In the genomic region with DNA sequence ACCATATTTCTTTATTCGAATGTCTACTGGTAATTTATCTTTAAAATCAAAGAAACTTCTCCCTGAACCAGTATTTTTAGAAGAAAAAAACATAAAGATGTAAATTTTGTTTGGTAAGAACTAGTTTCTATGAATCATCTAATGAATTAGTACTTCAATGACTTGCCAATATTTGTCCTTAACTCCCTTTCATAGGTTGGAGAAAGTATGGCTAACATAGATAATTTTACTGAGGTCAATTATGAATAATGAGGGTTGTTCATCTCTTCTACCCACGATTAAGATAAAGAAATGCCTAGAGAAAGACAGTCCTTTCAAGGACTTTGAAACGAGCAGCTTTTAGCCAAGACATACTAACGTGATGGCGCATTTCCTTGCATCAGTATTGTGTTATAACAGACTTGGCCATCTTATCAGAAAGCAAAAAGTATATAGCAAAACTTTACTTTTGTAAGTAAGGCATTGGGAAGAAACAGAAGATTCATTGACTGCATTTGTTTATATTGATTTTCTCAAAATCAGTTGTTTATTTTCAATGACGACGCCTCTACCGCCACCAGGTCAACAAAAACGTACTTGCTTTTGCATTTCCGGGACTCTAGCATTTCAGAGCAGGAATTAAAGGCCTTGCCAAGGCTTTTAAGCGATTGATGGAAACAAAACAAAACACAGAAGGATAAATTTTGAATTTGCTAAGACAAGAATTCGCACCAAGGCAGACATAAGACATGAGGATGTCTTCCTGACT, we compare ENCODE assay signal across 8 cellular contexts. TPM values are rescaled to one million over a fixed set of nuclear protein-coding genes. Genes with fewer than 3 reads are reported as not detected.
DNase-seq lines count a peak whose midpoint lies in the region; ATAC-seq, FAIRE-seq and TF ChIP-seq lines count a peak whose summit lies in the region.

No MANE protein-coding gene starts in this region.

- H3K4me3 ChIP-seq in keratinocyte (ENCODE audit: control insufficient read depth in 2 of 3, extremely low read depth in 1 of 3, insufficient read depth in 2 of 3, low read depth in 1 of 3, low read length in 3 of 3): peak overlapping the region; percentile 49 to 74 (median 58)

- peak; percentile 42 for DNase-seq in Caki2 (ENCODE audit: low read depth)
- no peak for DNase-seq in activated naive CD8-positive, alpha-beta T cell treated with anti-CD3 and anti-CD28 coated beads, Interleukin-2, amount 10 ng/mL, durations not matched to agents 7 days and 5 days
- no peak for DNase-seq in keratinocyte (ENCODE audit: low read depth, low spot score)
- peak; percentile 14 for DNase-seq in stromal cell of bone marrow (ENCODE audit: low read depth)
- DNase-seq in iPS-NIHi7 (ENCODE audit: extremely low spot score): no peak
- no peak for DNase-seq in globus pallidus (ENCODE audit: low spot score)

- H3K4me1 Mint-ChIP-seq in activated naive CD8-positive, alpha-beta T cell treated with anti-CD3 and anti-CD28 coated beads, Interleukin-2, amount 10 ng/mL, durations not matched to agents 7 days and 5 days: peaks cover 21% of the 10 kb centered on the region

- H3K36me3 ChIP-seq in keratinocyte (ENCODE audit: control insufficient read depth in 2 of 2, extremely low read depth in 1 of 2, insufficient read depth in 2 of 2, low read length in 2 of 2): no peaks in the 10 kb centered on the region

- FAIRE-seq in keratinocyte (lab: Jason Lieb, UNC): no peak

- no peaks in the 10 kb centered on the region for H3K9me3 ChIP-seq in keratinocyte (ENCODE audit: control insufficient read depth, low read depth, low read length)

- no peaks in the 10 kb centered on the region for H4K20me1 ChIP-seq in keratinocyte (ENCODE audit: control insufficient read depth, extremely low read depth, insufficient read depth, low read length)

- peak overlapping the region; percentile 70 for H3K27ac ChIP-seq in keratinocyte (ENCODE audit: control insufficient read depth, insufficient read depth, low read length)

- H3K27me3 ChIP-seq in keratinocyte (ENCODE audit: control insufficient read depth, extremely low read depth, insufficient read depth, low read length): no peaks in the 10 kb centered on the region

- in situ Hi-C loops in Caki2 (cut with HindIII; ENCODE audit: low pct_unique_long_range_greater_than_20kb, low sequenced_read_pairs): no loop called here

- dilution Hi-C loops in keratinocyte (cut with MboI; ENCODE audit: extremely low pct_ligation_motif_present, low sequenced_read_pairs): no loop called here

- POLR2A ChIA-PET in activated naive CD8-positive, alpha-beta T cell treated with anti-CD3 and anti-CD28 coated beads, Interleukin-2, amount 10 ng/mL, durations not matched to agents 7 days and 5 days (lab: Charles Lee): interaction anchor here (0.7 to 4.4 kb wide), 7 partner anchors 24 to 1674 kb away, joined by 3 to 70 read pairs (median 5); a partner anchor contains a TSS

- peak overlapping the region; percentile 99 for H3K27ac Mint-ChIP-seq in activated naive CD8-positive, alpha-beta T cell treated with anti-CD3 and anti-CD28 coated beads, Interleukin-2, amount 10 ng/mL, durations not matched to agents 7 days and 5 days

- peaks cover 12% of the 10 kb centered on the region for H3K36me3 Mint-ChIP-seq in activated naive CD8-positive, alpha-beta T cell treated with anti-CD3 and anti-CD28 coated beads, Interleukin-2, amount 10 ng/mL, durations not matched to agents 7 days and 5 days

- peak overlapping the region; percentile 97 for H3K4me3 Mint-ChIP-seq in activated naive CD8-positive, alpha-beta T cell treated with anti-CD3 and anti-CD28 coated beads, Interleukin-2, amount 10 ng/mL, durations not matched to agents 7 days and 5 days

- H3K9me1 ChIP-seq in keratinocyte (ENCODE audit: control insufficient read depth, extremely low read depth, insufficient read depth, low read length): no peaks in the 10 kb centered on the region

- peaks cover 21% of the 10 kb centered on the region for H3K4me1 ChIP-seq in keratinocyte (ENCODE audit: control insufficient read depth, extremely low read depth, insufficient read depth, low read length)

- H3K9ac ChIP-seq in keratinocyte (ENCODE audit: control insufficient read depth, extremely low read depth, insufficient read depth, low read length): peak overlapping the region; percentile 79

- H3K79me2 ChIP-seq in keratinocyte (ENCODE audit: control insufficient read depth, insufficient read depth, low read length): no peaks in the 10 kb centered on the region

- ATAC-seq in GM19463 (IDR thresholded peaks at IDR 0.05; ENCODE audit: unreplicated experiment) (peak; percentile 5), HG03565 (IDR thresholded peaks at IDR 0.05; ENCODE audit: unreplicated experiment) (peak; percentile 6)
- peak; percentile 2 for ATAC-seq in activated naive CD8-positive, alpha-beta T cell treated with anti-CD3 and anti-CD28 coated beads, Interleukin-2, amount 10 ng/mL, durations not matched to agents 7 days and 5 days (ENCODE audit: low read depth)

- peak overlapping the region; percentile 91 for H2AFZ ChIP-seq in keratinocyte (ENCODE audit: control insufficient read depth, low read length)

- H3K27me3 Mint-ChIP-seq in activated naive CD8-positive, alpha-beta T cell treated with anti-CD3 and anti-CD28 coated beads, Interleukin-2, amount 10 ng/mL, durations not matched to agents 7 days and 5 days: no peaks in the 10 kb centered on the region

- peak overlapping the region; percentile 85 for H3K4me2 ChIP-seq in keratinocyte (ENCODE audit: control insufficient read depth, extremely low read depth, insufficient read depth, low read depth, low read length)

- TF ChIP-seq CTCF in keratinocyte (optimal IDR thresholded peaks at IDR 0.05 in 1 of 3, IDR thresholded peaks at IDR 0.05 in 1 of 3, conservative IDR thresholded peaks at IDR 0.05 in 1 of 3; ENCODE audit: extremely low read depth in 1 of 3, insufficient read depth in 2 of 3, low read length in 3 of 3): no peak

- no peaks in the 10 kb centered on the region for H3K9me3 Mint-ChIP-seq in activated naive CD8-positive, alpha-beta T cell treated with anti-CD3 and anti-CD28 coated beads, Interleukin-2, amount 10 ng/mL, durations not matched to agents 7 days and 5 days

RNA-seq across cellular contexts. Expression of a gene that starts 1.0 kb away (rescaled TPM):
- 7.6 and 11.0 TPM in 2 replicates for total RNA-seq in Caki2 (2014; rRNA removed; shearing (Covaris generic); ENCODE audit: low replicate concordance)
- total RNA-seq in activated naive CD8-positive, alpha-beta T cell treated with anti-CD3 and anti-CD28 coated beads, Interleukin-2, amount 10 ng/mL, durations not matched to agents 7 days and 5 days: 10 to 100 TPM; 11.6 to 13.0 TPM
- 1.9 to 2.7 TPM (median 2.1 TPM) in 3 replicates for polyA plus RNA-seq in keratinocyte
- 0.22 TPM for polyA plus RNA-seq in keratinocyte (2011; ENCODE audit: low read depth)
- polyA plus RNA-seq in keratinocyte (2011; cell fraction: cytosol; rRNA removed): 1.4 and 2.8 TPM in 2 replicates
- 2.3 and 2.9 TPM in 2 replicates for polyA plus RNA-seq in keratinocyte (2011; cell fraction: nucleus; rRNA removed)
- 0.52 and 2.1 TPM in 2 replicates for polyA plus RNA-seq in keratinocyte (2012; ENCODE audit: low replicate concordance)
- polyA minus RNA-seq in keratinocyte: 0.30 to 1.4 TPM (median 1.2 TPM) in 3 replicates
- polyA minus RNA-seq in keratinocyte (2011; cell fraction: cytosol; rRNA and poly(A)+ RNA removed): 2.3 TPM
- 0.84 and 1.9 TPM in 2 replicates for polyA minus RNA-seq in keratinocyte (2011; cell fraction: nucleus; rRNA and poly(A)+ RNA removed)

RNA-seq across cellular contexts. Expression of a gene that starts 28.8 kb away (rescaled TPM):
- total RNA-seq in Caki2 (2014; rRNA removed; shearing (Covaris generic); ENCODE audit: low replicate concordance): 10.8 and 23.6 TPM in 2 replicates
- 10 to 100 TPM; 56.0 to 57.1 TPM for total RNA-seq in activated naive CD8-positive, alpha-beta T cell treated with anti-CD3 and anti-CD28 coated beads, Interleukin-2, amount 10 ng/mL, durations not matched to agents 7 days and 5 days
- 3.5 to 8.3 TPM (median 7.1 TPM) in 3 replicates for polyA plus RNA-seq in keratinocyte
- 2.3 TPM for polyA plus RNA-seq in keratinocyte (2011; ENCODE audit: low read depth)
- polyA plus RNA-seq in keratinocyte (2011; cell fraction: cytosol; rRNA removed): 4.9 and 6.6 TPM in 2 replicates
- polyA plus RNA-seq in keratinocyte (2011; cell fraction: nucleus; rRNA removed): 3.6 and 4.2 TPM in 2 replicates
- 2.6 and 9.1 TPM in 2 replicates for polyA plus RNA-seq in keratinocyte (2012; ENCODE audit: low replicate concordance)
- polyA minus RNA-seq in keratinocyte: 0.82 to 2.3 TPM in 2 of 3 replicates, not detected in the other
- polyA minus RNA-seq in keratinocyte (2011; cell fraction: cytosol; rRNA and poly(A)+ RNA removed): 3.5 TPM
- polyA minus RNA-seq in keratinocyte (2011; cell fraction: nucleus; rRNA and poly(A)+ RNA removed): 1.2 and 1.9 TPM in 2 replicates

Comparison
In these comparisons a context has a peak if more than half of its experiments do, and no peak if none do; other contexts are left out.
1. DNase-seq: peak in Caki2 (single experiment) and stromal cell of bone marrow (single experiment); none in activated naive CD8-positive, alpha-beta T cell treated with anti-CD3 and anti-CD28 coated beads, Interleukin-2, amount 10 ng/mL, durations not matched to agents 7 days and 5 days (single experiment), keratinocyte (single experiment), iPS-NIHi7 (single experiment) and globus pallidus (single experiment).
2. Peak in every context shown above with its lines, with median percentiles within 50 percentile points of each other: ATAC-seq.